Comparison of ENCODE assay signal across 29 cellular contexts in the genomic region with DNA sequence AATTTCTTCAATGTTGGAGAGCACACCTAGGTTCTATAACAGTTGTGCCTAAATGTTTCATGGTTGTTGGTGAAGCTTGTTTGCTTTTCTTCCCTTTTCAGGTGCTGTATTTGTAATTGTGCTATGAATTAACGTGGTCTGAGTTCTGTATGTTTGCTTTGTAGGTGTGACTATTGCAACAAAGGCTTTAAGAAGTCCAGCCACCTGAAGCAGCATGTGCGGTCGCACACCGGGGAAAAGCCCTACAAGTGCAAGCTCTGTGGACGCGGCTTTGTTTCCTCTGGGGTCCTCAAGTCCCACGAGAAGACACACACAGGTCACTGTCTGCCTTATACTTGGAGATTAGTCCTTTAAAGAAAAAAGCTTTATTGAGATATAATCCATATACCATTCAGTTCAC.
DNase-seq lines count a peak whose midpoint lies in the region; ATAC-seq and TF ChIP-seq lines count a peak whose summit lies in the region.
"Had no signal": no experiment of that assay in that cellular context is flagged by ENCODE, and none has a peak within 500 bp of the region (broad histone marks: within the 10 kb centered on the region; RNA-seq: fewer than 3 reads in every experiment).

No MANE protein-coding gene starts in this region.

- no peak overlapping the region for H2AK5ac ChIP-seq in mesenchymal stem cell (ENCODE audit: low read length, severe bottlenecking)

- no peak for TF ChIP-seq CTCF in VCaP (conservative IDR thresholded peaks at IDR 0.05)
- TF ChIP-seq CTCF in transverse colon (IDR thresholded peaks at IDR 0.05) = no peak
- TF ChIP-seq CTCF in glutamatergic neuron (IDR thresholded peaks at IDR 0.05; ENCODE audit: partially characterized antibody, unreplicated experiment) = no peak

- H4K8ac ChIP-seq in mesenchymal stem cell (ENCODE audit: low read length) = no peak overlapping the region

- H2BK120ac ChIP-seq in mesenchymal stem cell (ENCODE audit: low read depth, low read length) = no peak overlapping the region

- peaks cover 12% of the 10 kb centered on the region for H3K79me1 ChIP-seq in mesenchymal stem cell (replicated peaks; ENCODE audit: low read length, poor library complexity, severe bottlenecking)

- H2BK5ac ChIP-seq in mesenchymal stem cell (ENCODE audit: low read depth, low read length, poor library complexity, severe bottlenecking) = no peak overlapping the region

- no peak overlapping the region for H3K23ac ChIP-seq in mesenchymal stem cell (ENCODE audit: low read length in 2 of 2)

- peaks cover 4% of the 10 kb centered on the region for H3K4me1 Mint-ChIP-seq in glutamatergic neuron (ENCODE audit: low read depth, unreplicated experiment)
- H3K4me1 Mint-ChIP-seq: activated naive CD4-positive, alpha-beta T cell treated with anti-CD3 and anti-CD28 coated beads, Interleukin-2, amount 10 ng/mL, durations not matched to agents 7 days and 5 days; activated T-helper 17 cell treated with anti-CD3 and anti-CD28 coated beads, Interleukin-2, amount 50 U/mL, for 72 hours had no signal

- no peak overlapping the region for H3K14ac ChIP-seq in mesenchymal stem cell (ENCODE audit: low read length in 2 of 2)

- H4K91ac ChIP-seq in mesenchymal stem cell (ENCODE audit: low read length) = no peak overlapping the region

- H3K9me3 ChIP-seq in transverse colon = no peaks in the 10 kb centered on the region
- H3K9me3 ChIP-seq in mesenchymal stem cell (ENCODE audit: control insufficient read depth, low read length) = no peaks in the 10 kb centered on the region
- H3K9me3 ChIP-seq: breast epithelium, gastrocnemius medialis, psoas muscle had no signal

- H3K27ac ChIP-seq in VCaP (peak overlapping the region; percentile 23; the same call in 1 of the 2 replicates), transverse colon (peak overlapping the region in 2 of 4 donors; percentile 25 to 51), mesenchymal stem cell (ENCODE audit: low read length, poor library complexity, severe bottlenecking) (no peak overlapping the region)
- H3K27ac ChIP-seq: 22Rv1, breast epithelium, gastrocnemius medialis, GM23248, psoas muscle had no signal

- in situ Hi-C loops in transverse colon (cut with MboI; ENCODE audit: low pct_ligation_motif_present in 1 of 4, low pct_unique_long_range_greater_than_20kb in 1 of 4, low sequenced_read_pairs in 3 of 4) = no loop called here

- H3K27me3 Mint-ChIP-seq in glutamatergic neuron (ENCODE audit: unreplicated experiment) = no peaks in the 10 kb centered on the region
- H3K27me3 Mint-ChIP-seq: activated naive CD4-positive, alpha-beta T cell treated with anti-CD3 and anti-CD28 coated beads, Interleukin-2, amount 10 ng/mL, durations not matched to agents 7 days and 5 days; activated T-helper 17 cell treated with anti-CD3 and anti-CD28 coated beads, Interleukin-2, amount 50 U/mL, for 72 hours; natural killer cell treated with Interleukin-12 subunit alpha and Interleukin-12 subunit beta and Interleukin-15 and Interleukin-18, amount 100 ng/mL, for 72 hours; type B pancreatic cell had no signal

- H3K4me3 Mint-ChIP-seq in glutamatergic neuron (ENCODE audit: unreplicated experiment) = no peak overlapping the region
- H3K4me3 Mint-ChIP-seq: activated CD8-positive, alpha-beta T cell treated with anti-CD3 and anti-CD28 coated beads, Interleukin-2, amount 10 ng/mL, durations not matched to agents 7 days and 5 days; activated naive CD4-positive, alpha-beta T cell treated with anti-CD3 and anti-CD28 coated beads, Interleukin-2, amount 10 ng/mL, durations not matched to agents 7 days and 5 days; activated T-helper 17 cell treated with anti-CD3 and anti-CD28 coated beads, Interleukin-2, amount 50 U/mL, for 72 hours; natural killer cell treated with Interleukin-12 subunit alpha and Interleukin-12 subunit beta and Interleukin-15 and Interleukin-18, amount 100 ng/mL, for 72 hours; type B pancreatic cell had no signal

- WGBS in transverse colon (ENCODE audit: low coverage in 1 of 2), 2 donors = 51 to 56% methylated on average over 5 to 7 of the region's 7 CpGs
- 100% methylated on average over 6 of the region's 7 CpGs for WGBS in mesenchymal stem cell

- H3K4me1 ChIP-seq in transverse colon (peaks cover 0 to 20% (median 6%) of the 10 kb centered on the region in 4 donors), mesenchymal stem cell (ENCODE audit: control insufficient read depth, insufficient read depth, low read depth, low read length) (no peaks in the 10 kb centered on the region)
- H3K4me1 ChIP-seq: breast epithelium, gastrocnemius medialis, psoas muscle had no signal

- intact Hi-C loops in transverse colon (cut with DNase I; ENCODE audit: low total_unique reads) = no loop called here

- H3K27me3 ChIP-seq in transverse colon (no peaks in the 10 kb centered on the region), mesenchymal stem cell (ENCODE audit: control insufficient read depth in 1 of 2, insufficient read depth in 1 of 2, low read length in 2 of 2) (no peaks in the 10 kb centered on the region)
- H3K27me3 ChIP-seq: breast epithelium, gastrocnemius medialis had no signal

- H2BK15ac ChIP-seq in mesenchymal stem cell (ENCODE audit: low read depth, poor library complexity, severe bottlenecking) = no peak overlapping the region

- H2AFZ ChIP-seq in mesenchymal stem cell (ENCODE audit: low read depth, low read length) = no peak overlapping the region
- H2AFZ ChIP-seq: GM23248 had no signal

- no peak overlapping the region for H3K4ac ChIP-seq in mesenchymal stem cell (ENCODE audit: low read depth in 1 of 2, low read length in 2 of 2)

- no peak overlapping the region for H3K9ac ChIP-seq in mesenchymal stem cell (ENCODE audit: low read length)
- H3K9ac ChIP-seq: GM23248 had no signal

- H3K4me2 ChIP-seq in mesenchymal stem cell (ENCODE audit: low read length, poor library complexity, severe bottlenecking) = no peak overlapping the region

- H3K9me3 Mint-ChIP-seq in glutamatergic neuron (ENCODE audit: unreplicated experiment) = no peaks in the 10 kb centered on the region
- H3K9me3 Mint-ChIP-seq: activated naive CD4-positive, alpha-beta T cell treated with anti-CD3 and anti-CD28 coated beads, Interleukin-2, amount 10 ng/mL, durations not matched to agents 7 days and 5 days; activated T-helper 17 cell treated with anti-CD3 and anti-CD28 coated beads, Interleukin-2, amount 50 U/mL, for 72 hours; natural killer cell treated with Interleukin-12 subunit alpha and Interleukin-12 subunit beta and Interleukin-15 and Interleukin-18, amount 100 ng/mL, for 72 hours; type B pancreatic cell had no signal

- H3K18ac ChIP-seq in mesenchymal stem cell (ENCODE audit: low read depth in 1 of 2, low read length in 2 of 2) = no peak overlapping the region

- DNase-seq in NCI-H1092 treated with DMSO at 0.1 percent for 48 hours (lab: John Stamatoyannopoulos, UW) (peak; percentile 24), NCI-H1092 (lab: John Stamatoyannopoulos, UW) (no peak), NCI-H2107 treated with DMSO at 0.1 percent for 48 hours (lab: John Stamatoyannopoulos, UW; ENCODE audit: unreplicated experiment) (peak; percentile 47), transverse colon (peak; percentile 25), glutamatergic neuron (no peak), mesenchymal stem cell (no peak)
- DNase-seq: activated CD8-positive, alpha-beta T cell treated with anti-CD3 and anti-CD28 coated beads, Interleukin-2, amount 10 ng/mL, durations not matched to agents 7 days and 5 days; activated naive CD4-positive, alpha-beta T cell treated with anti-CD3 and anti-CD28 coated beads, Interleukin-2, amount 10 ng/mL, durations not matched to agents 7 days and 5 days; C1 segment of cervical spinal cord; gastrocnemius medialis; GM23248; Karpas-422; kidney glomerular epithelial cell; NCI-H187; occipital lobe; psoas muscle; Right ventricle myocardium superior; stimulated activated CD4-positive, alpha-beta T cell treated with anti-CD3 and anti-CD28 coated beads, Interleukin-4, amount 100 ng/mL, for 1 hour; T-helper 2 cell had no signal

- no peak overlapping the region for H2BK12ac ChIP-seq in mesenchymal stem cell (ENCODE audit: low read length in 2 of 2)

- no peak overlapping the region for H3K27ac Mint-ChIP-seq in glutamatergic neuron (ENCODE audit: unreplicated experiment)
- H3K27ac Mint-ChIP-seq: activated CD8-positive, alpha-beta T cell treated with anti-CD3 and anti-CD28 coated beads, Interleukin-2, amount 10 ng/mL, durations not matched to agents 7 days and 5 days; activated naive CD4-positive, alpha-beta T cell treated with anti-CD3 and anti-CD28 coated beads, Interleukin-2, amount 10 ng/mL, durations not matched to agents 7 days and 5 days; activated T-helper 17 cell treated with anti-CD3 and anti-CD28 coated beads, Interleukin-2, amount 50 U/mL, for 72 hours; natural killer cell treated with Interleukin-12 subunit alpha and Interleukin-12 subunit beta and Interleukin-15 and Interleukin-18, amount 100 ng/mL, for 72 hours; type B pancreatic cell had no signal

- no peaks in the 10 kb centered on the region for H3K36me3 Mint-ChIP-seq in glutamatergic neuron (ENCODE audit: unreplicated experiment)

- TF ChIP-seq POLR2A in transverse colon (IDR thresholded peaks at IDR 0.05) = no peak

- no peak for TF ChIP-seq EP300 in transverse colon (IDR thresholded peaks at IDR 0.05; ENCODE audit: low read depth)

- no peak overlapping the region for H3K4me3 ChIP-seq in transverse colon
- no peak overlapping the region for H3K4me3 ChIP-seq in mesenchymal stem cell (ENCODE audit: insufficient read depth in 1 of 2, low read depth in 1 of 2, low read length in 2 of 2)
- H3K4me3 ChIP-seq: breast epithelium, gastrocnemius medialis, GM23248, lung, psoas muscle had no signal

- no peak for ATAC-seq in GM21529 (IDR thresholded peaks at IDR 0.05; ENCODE audit: unreplicated experiment)
- ATAC-seq: activated CD8-positive, alpha-beta T cell treated with anti-CD3 and anti-CD28 coated beads, Interleukin-2, amount 10 ng/mL, durations not matched to agents 7 days and 5 days; activated T-helper 17 cell treated with anti-CD3 and anti-CD28 coated beads, Interleukin-2, amount 50 U/mL, for 72 hours; gastrocnemius medialis; natural killer cell treated with Interleukin-12 subunit alpha and Interleukin-12 subunit beta and Interleukin-15 and Interleukin-18, amount 100 ng/mL, for 72 hours; Panc1; psoas muscle; sciatic nerve had no signal

- peaks cover 0 to 43% (median 9%) of the 10 kb centered on the region in 4 donors for H3K36me3 ChIP-seq in transverse colon
- peaks cover 32 to 92% of the 10 kb centered on the region in 2 experiments for H3K36me3 ChIP-seq in mesenchymal stem cell (ENCODE audit: control insufficient read depth in 1 of 2, insufficient read depth in 2 of 2, low read depth in 1 of 2, low read length in 2 of 2)
- H3K36me3 ChIP-seq: breast epithelium had no signal

Comparison
In these comparisons a context has a peak if more than half of its experiments do, and no peak if none do; other contexts are left out.
1. DNase-seq: peak in NCI-H1092 treated with DMSO at 0.1 percent for 48 hours (single experiment), NCI-H2107 treated with DMSO at 0.1 percent for 48 hours (single experiment) and transverse colon (single experiment); none in NCI-H1092 (single experiment), glutamatergic neuron (single experiment) and mesenchymal stem cell (single experiment).